Comparison of ENCODE assay signal across 24 cellular contexts in the genomic region with DNA sequence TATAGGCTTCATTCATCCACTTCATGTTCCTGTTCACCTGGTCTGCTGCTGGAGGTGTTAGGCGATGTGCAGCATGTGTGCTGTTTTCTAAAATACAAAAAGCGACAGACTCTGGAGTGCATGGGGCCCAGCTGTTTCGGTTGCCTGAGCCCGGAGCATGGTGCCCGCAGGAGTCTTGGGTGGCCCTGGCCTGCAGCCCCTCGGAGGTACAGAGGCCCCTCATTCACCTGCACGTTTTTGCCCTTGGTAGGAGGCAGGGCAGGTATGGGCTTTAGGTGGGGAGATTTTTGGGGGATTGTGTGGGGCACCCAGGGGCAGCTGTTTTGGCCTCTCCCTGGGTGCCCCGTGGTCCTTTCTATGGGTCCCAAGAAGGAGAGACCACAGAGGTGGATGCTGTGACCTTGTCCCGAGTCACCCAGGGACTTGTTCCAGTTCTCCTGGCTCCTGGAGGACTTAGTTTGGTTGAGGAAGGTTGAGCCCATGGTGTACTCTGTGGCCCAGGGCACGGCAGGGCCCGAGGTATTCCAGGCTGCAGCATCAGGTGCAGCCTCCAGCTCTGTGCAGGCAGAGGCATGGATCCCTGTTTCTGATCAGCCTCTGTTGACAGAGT.
"Had no signal": no experiment of that assay in that cellular context is flagged by ENCODE, and none has a peak within 500 bp of the region (broad histone marks: within the 10 kb centered on the region; RNA-seq: fewer than 3 reads in every experiment).

No MANE protein-coding gene starts in this region.

- H3K27me3 ChIP-seq: spleen, transverse colon, vagina had no signal

- H3K4me3 Mint-ChIP-seq: activated CD8-positive, alpha-beta T cell treated with anti-CD3 and anti-CD28 coated beads for 36 hours; activated naive CD8-positive, alpha-beta T cell treated with anti-CD3 and anti-CD28 coated beads, Interleukin-2, amount 50 U/mL, for 24 hours; activated T-helper 1 cell treated with anti-CD3 and anti-CD28 coated beads, Interleukin-12 subunit alpha, Interleukin-12 subunit beta, Interleukin-2, Interleukin-4 antibody, amounts not matched to agents 30 ng/mL and 10 ng/mL and 1 ng/mL, durations not matched to agents 14 hours and 24 hours and 36 hours; immature natural killer cell; memory B cell; stimulated activated naive CD8-positive, alpha-beta T cell treated with anti-CD3 and anti-CD28 coated beads, Interleukin-15, Interleukin-2, amounts not matched to agents 100 ng/mL and 50 ng/mL, for 24 hours had no signal

- H3K4me3 ChIP-seq: left ventricle myocardium inferior, mucosa of descending colon, spleen, transverse colon, vagina had no signal

- H3K4me1 Mint-ChIP-seq: activated naive CD8-positive, alpha-beta T cell treated with anti-CD3 and anti-CD28 coated beads, Interleukin-2, amount 50 U/mL, for 24 hours; immature natural killer cell had no signal

- H3K27ac Mint-ChIP-seq: activated CD8-positive, alpha-beta T cell treated with anti-CD3 and anti-CD28 coated beads for 36 hours; activated naive CD8-positive, alpha-beta T cell treated with anti-CD3 and anti-CD28 coated beads, Interleukin-2, amount 50 U/mL, for 24 hours; activated T-helper 1 cell treated with anti-CD3 and anti-CD28 coated beads, Interleukin-12 subunit alpha, Interleukin-12 subunit beta, Interleukin-2, Interleukin-4 antibody, amounts not matched to agents 30 ng/mL and 10 ng/mL and 1 ng/mL, durations not matched to agents 14 hours and 24 hours and 36 hours; memory B cell; stimulated activated naive CD8-positive, alpha-beta T cell treated with anti-CD3 and anti-CD28 coated beads, Interleukin-15, Interleukin-2, amounts not matched to agents 100 ng/mL and 50 ng/mL, for 24 hours had no signal

- DNase-seq: activated CD4-positive, alpha-beta T cell treated with anti-CD3 and anti-CD28 coated beads for 48 hours; activated CD8-positive, alpha-beta T cell treated with anti-CD3 and anti-CD28 coated beads for 36 hours; activated gamma-delta T cell; activated naive CD4-positive, alpha-beta T cell treated with anti-CD3 and anti-CD28 coated beads, Interleukin-2, amount 50 U/mL, for 16 hours; activated naive CD8-positive, alpha-beta T cell treated with anti-CD3 and anti-CD28 coated beads, Interleukin-2, amount 50 U/mL, for 24 hours; cortex of kidney; effector CD4-positive, alpha-beta T cell; erythroblast; immature natural killer cell; kidney glomerular epithelial cell; left ventricle myocardium inferior; mucosa of descending colon; nucleus accumbens; posterior cingulate gyrus; retina; spleen; stimulated activated CD4-positive, alpha-beta T cell treated with anti-CD3 and anti-CD28 coated beads, Interleukin-4, amount 100 ng/mL, for 4 hours; substantia nigra; transverse colon had no signal

- H3K27me3 Mint-ChIP-seq: activated CD8-positive, alpha-beta T cell treated with anti-CD3 and anti-CD28 coated beads for 36 hours; activated naive CD8-positive, alpha-beta T cell treated with anti-CD3 and anti-CD28 coated beads, Interleukin-2, amount 50 U/mL, for 24 hours; memory B cell; stimulated activated naive CD8-positive, alpha-beta T cell treated with anti-CD3 and anti-CD28 coated beads, Interleukin-15, Interleukin-2, amounts not matched to agents 100 ng/mL and 50 ng/mL, for 24 hours had no signal

- H3K27ac ChIP-seq: left ventricle myocardium inferior, spleen, transverse colon, vagina had no signal

- ATAC-seq: activated CD8-positive, alpha-beta T cell treated with anti-CD3 and anti-CD28 coated beads for 36 hours; activated naive CD8-positive, alpha-beta T cell treated with anti-CD3 and anti-CD28 coated beads, Interleukin-2, amount 50 U/mL, for 24 hours; mucosa of descending colon; SK-N-SH treated with all-trans-retinoic acid at 6 μM for 48 hours had no signal

- H3K9me3 Mint-ChIP-seq: activated CD8-positive, alpha-beta T cell treated with anti-CD3 and anti-CD28 coated beads for 36 hours; activated naive CD8-positive, alpha-beta T cell treated with anti-CD3 and anti-CD28 coated beads, Interleukin-2, amount 50 U/mL, for 24 hours; activated T-helper 1 cell treated with anti-CD3 and anti-CD28 coated beads, Interleukin-12 subunit alpha, Interleukin-12 subunit beta, Interleukin-2, Interleukin-4 antibody, amounts not matched to agents 30 ng/mL and 10 ng/mL and 1 ng/mL, durations not matched to agents 14 hours and 24 hours and 36 hours; immature natural killer cell; memory B cell; stimulated activated naive CD8-positive, alpha-beta T cell treated with anti-CD3 and anti-CD28 coated beads, Interleukin-15, Interleukin-2, amounts not matched to agents 100 ng/mL and 50 ng/mL, for 24 hours had no signal

- H3K4me1 ChIP-seq: left ventricle myocardium inferior, transverse colon, vagina had no signal

- H3K9me3 ChIP-seq: left ventricle myocardium inferior, mucosa of descending colon, spleen, transverse colon, vagina had no signal
